15 cellular contexts compared by ENCODE assay signal in genomic region chr22:23068096-23068831, GRCh38. TPM values are rescaled to one million over a fixed set of nuclear protein-coding genes. Genes with fewer than 3 reads are reported as not detected.
DNase-seq lines count a peak whose midpoint lies in the region; ATAC-seq and TF ChIP-seq lines count a peak whose summit lies in the region.
"Had no signal": no experiment of that assay in that cellular context is flagged by ENCODE, and none has a peak within 500 bp of the region (broad histone marks: within the 10 kb centered on the region; RNA-seq: fewer than 3 reads in every experiment).

No MANE protein-coding gene starts in this region.

- H3K9ac ChIP-seq in neural progenitor cell, result no peak overlapping the region

- H3K9me3 Mint-ChIP-seq in central memory CD8-positive, alpha-beta T cell, result no peaks in the 10 kb centered on the region
- no peaks in the 10 kb centered on the region for H3K9me3 Mint-ChIP-seq in neural progenitor cell
- H3K9me3 Mint-ChIP-seq in stimulated activated naive CD8-positive, alpha-beta T cell treated with anti-CD3 and anti-CD28 coated beads, Interleukin-15, amount 100 ng/mL, for 72 hours, result no peaks in the 10 kb centered on the region
- H3K9me3 Mint-ChIP-seq: activated CD8-positive, alpha-beta T cell treated with anti-CD3 and anti-CD28 coated beads for 36 hours; activated naive CD8-positive, alpha-beta T cell treated with anti-CD3 and anti-CD28 coated beads, Interleukin-2, amount 50 U/mL, for 24 hours; naive thymus-derived CD8-positive, alpha-beta T cell; T-helper 2 cell treated with Interferon-gamma antibody and Interleukin-4, amounts not matched to agents 5 μg/mL and 100 μg/mL, for 36 hours had no signal

- H3K9me3 ChIP-seq in right atrium auricular region, result no peaks in the 10 kb centered on the region
- H3K9me3 ChIP-seq in neural progenitor cell (ENCODE audit: low read depth), result no peaks in the 10 kb centered on the region
- no peaks in the 10 kb centered on the region for H3K9me3 ChIP-seq in uterus

- H2AFZ ChIP-seq in neural progenitor cell (replicated peaks), result no peak overlapping the region

- peaks cover 0 to 18% of the 10 kb centered on the region in 2 donors for H3K4me1 ChIP-seq in right atrium auricular region
- peaks cover 7% of the 10 kb centered on the region for H3K4me1 ChIP-seq in neural progenitor cell
- peaks cover 0 to 3% of the 10 kb centered on the region in 2 donors for H3K4me1 ChIP-seq in uterus

- H3K79me2 ChIP-seq in neural progenitor cell (ENCODE audit: low read depth), result peaks cover 19% of the 10 kb centered on the region

- TF ChIP-seq CTCF in right atrium auricular region (IDR thresholded peaks at IDR 0.05), result no peak
- no peak for TF ChIP-seq CTCF in neural progenitor cell (IDR thresholded peaks at IDR 0.05)
- no peak for TF ChIP-seq CTCF in uterus (IDR thresholded peaks at IDR 0.05)

- H3K4me3 ChIP-seq in right atrium auricular region, result no peak overlapping the region
- H3K4me3 ChIP-seq in neural progenitor cell, result no peak overlapping the region
- no peak overlapping the region for H3K4me3 ChIP-seq in uterus

- H4K20me1 ChIP-seq in neural progenitor cell (ENCODE audit: low read depth), result peaks cover 26% of the 10 kb centered on the region

- H3K4me2 ChIP-seq in neural progenitor cell, result no peak overlapping the region

- H3K27me3 ChIP-seq in right atrium auricular region, result no peaks in the 10 kb centered on the region
- H3K27me3 ChIP-seq in neural progenitor cell, result peaks cover 32% of the 10 kb centered on the region
- H3K27me3 ChIP-seq in uterus, result no peaks in the 10 kb centered on the region

- DNase-seq in Right ventricle myocardium inferior (ENCODE audit: missing footprints) (peak; percentile 25), right atrium auricular region (ENCODE audit: low spot score) (no peak), neural progenitor cell (ENCODE audit: low spot score) (no peak), uterus (peak; percentile 11 to 12)
- no peak for DNase-seq in central memory CD8-positive, alpha-beta T cell (ENCODE audit: low spot score in 2 of 2)
- DNase-seq in stimulated activated naive CD8-positive, alpha-beta T cell treated with anti-CD3 and anti-CD28 coated beads, Interleukin-15, amount 100 ng/mL, for 72 hours, result no peak
- DNase-seq: activated CD8-positive, alpha-beta T cell treated with anti-CD3 and anti-CD28 coated beads for 36 hours; activated naive CD8-positive, alpha-beta T cell treated with anti-CD3 and anti-CD28 coated beads, Interleukin-2, amount 50 U/mL, for 24 hours; hypothalamus; NCI-H2029 treated with DMSO at 0.1 percent for 48 hours; small intestine had no signal

- H3F3A ChIP-seq in neural progenitor cell (ENCODE audit: low read depth), result peaks cover 3% of the 10 kb centered on the region

- no peak for TF ChIP-seq POLR2A in uterus (IDR thresholded peaks at IDR 0.05)

- ATAC-seq in Right ventricle myocardium inferior, result no peak
- no peak for ATAC-seq in central memory CD8-positive, alpha-beta T cell (replicated peaks; ENCODE audit: extremely low read depth, poor library complexity, severe bottlenecking)
- ATAC-seq in stimulated activated naive CD8-positive, alpha-beta T cell treated with anti-CD3 and anti-CD28 coated beads, Interleukin-15, amount 100 ng/mL, for 72 hours, result no peak
- no peak for ATAC-seq in GM21367 (IDR thresholded peaks at IDR 0.05; ENCODE audit: unreplicated experiment)
- no peak for ATAC-seq in GM19023 (IDR thresholded peaks at IDR 0.05; ENCODE audit: unreplicated experiment)
- ATAC-seq: activated CD8-positive, alpha-beta T cell treated with anti-CD3 and anti-CD28 coated beads for 36 hours; activated naive CD8-positive, alpha-beta T cell treated with anti-CD3 and anti-CD28 coated beads, Interleukin-2, amount 50 U/mL, for 24 hours; naive thymus-derived CD8-positive, alpha-beta T cell had no signal

- peaks cover 29% of the 10 kb centered on the region for H3K4me1 Mint-ChIP-seq in central memory CD8-positive, alpha-beta T cell
- H3K4me1 Mint-ChIP-seq in neural progenitor cell, result peaks cover 27% of the 10 kb centered on the region
- H3K4me1 Mint-ChIP-seq in stimulated activated naive CD8-positive, alpha-beta T cell treated with anti-CD3 and anti-CD28 coated beads, Interleukin-15, amount 100 ng/mL, for 72 hours, result peaks cover 23% of the 10 kb centered on the region

- H3K4me3 Mint-ChIP-seq in central memory CD8-positive, alpha-beta T cell, result no peak overlapping the region
- peak overlapping the region; percentile 92 for H3K4me3 Mint-ChIP-seq in neural progenitor cell
- no peak overlapping the region for H3K4me3 Mint-ChIP-seq in stimulated activated naive CD8-positive, alpha-beta T cell treated with anti-CD3 and anti-CD28 coated beads, Interleukin-15, amount 100 ng/mL, for 72 hours

- no peak overlapping the region for H3K27ac ChIP-seq in right atrium auricular region
- H3K27ac ChIP-seq in neural progenitor cell, result no peak overlapping the region
- H3K27ac ChIP-seq in uterus, result no peak overlapping the region

- intact Hi-C loops in Right ventricle myocardium inferior (cut with DNase I) (no loop called here), uterus (cut with DNase I; ENCODE audit: low total_unique reads) (no loop called here)

- H3K27me3 Mint-ChIP-seq in central memory CD8-positive, alpha-beta T cell, result peaks cover 1% of the 10 kb centered on the region
- H3K27me3 Mint-ChIP-seq in neural progenitor cell (ENCODE audit: insufficient read depth, low read depth), result peaks cover 7% of the 10 kb centered on the region
- H3K27me3 Mint-ChIP-seq in stimulated activated naive CD8-positive, alpha-beta T cell treated with anti-CD3 and anti-CD28 coated beads, Interleukin-15, amount 100 ng/mL, for 72 hours, result peaks cover 42% of the 10 kb centered on the region

- peak overlapping the region; percentile 29 for H3K27ac Mint-ChIP-seq in central memory CD8-positive, alpha-beta T cell (ENCODE audit: low read depth)
- H3K27ac Mint-ChIP-seq in neural progenitor cell, result no peak overlapping the region
- H3K27ac Mint-ChIP-seq in stimulated activated naive CD8-positive, alpha-beta T cell treated with anti-CD3 and anti-CD28 coated beads, Interleukin-15, amount 100 ng/mL, for 72 hours, result no peak overlapping the region
- H3K27ac Mint-ChIP-seq: activated CD8-positive, alpha-beta T cell treated with anti-CD3 and anti-CD28 coated beads for 36 hours; activated naive CD8-positive, alpha-beta T cell treated with anti-CD3 and anti-CD28 coated beads, Interleukin-2, amount 50 U/mL, for 24 hours; T-helper 2 cell treated with Interferon-gamma antibody and Interleukin-4, amounts not matched to agents 5 μg/mL and 100 μg/mL, for 36 hours had no signal

- peaks cover 3% of the 10 kb centered on the region for H3K36me3 Mint-ChIP-seq in central memory CD8-positive, alpha-beta T cell (ENCODE audit: insufficient read depth)
- no peaks in the 10 kb centered on the region for H3K36me3 Mint-ChIP-seq in neural progenitor cell
- H3K36me3 Mint-ChIP-seq: naive thymus-derived CD8-positive, alpha-beta T cell had no signal

- H3K36me3 ChIP-seq in right atrium auricular region (no peaks in the 10 kb centered on the region), neural progenitor cell (no peaks in the 10 kb centered on the region), uterus (no peaks in the 10 kb centered on the region)

RNA-seq across cellular contexts. Expression of gene GNAZ, which starts 2.1 kb away (rescaled TPM):
- total RNA-seq in Right ventricle myocardium inferior (3.1 TPM), right atrium auricular region (1 to 10 TPM; 1.9 to 3.2 TPM), neural progenitor cell (ENCODE audit: low replicate concordance) (16.5 and 31.3 TPM in 2 replicates), uterus (10 to 100 TPM in 2 of 4 donors, 1 to 10 TPM in 2; 5.6 to 21.6 (median 12.1) TPM)

Comparison
In these comparisons a context has a peak if more than half of its experiments do, and no peak if none do; other contexts are left out.
1. DNase-seq: peak in Right ventricle myocardium inferior (single experiment) and uterus (2 of 2); none in right atrium auricular region (single experiment), central memory CD8-positive, alpha-beta T cell (0 of 2), neural progenitor cell (single experiment) and stimulated activated naive CD8-positive, alpha-beta T cell treated with anti-CD3 and anti-CD28 coated beads, Interleukin-15, amount 100 ng/mL, for 72 hours (0 of 2).